Comparison of ENCODE assay signal across 10 cellular contexts in genomic region chr21:46320331-46320801, GRCh38. TPM values are rescaled to one million over a fixed set of nuclear protein-coding genes. Genes with fewer than 3 reads are reported as not detected.
DNase-seq lines count a peak whose midpoint lies in the region; ATAC-seq and TF ChIP-seq lines count a peak whose summit lies in the region.
"Had no signal": no experiment of that assay in that cellular context is flagged by ENCODE, and none has a peak within 500 bp of the region (broad histone marks: within the 10 kb centered on the region; RNA-seq: fewer than 3 reads in every experiment).

No MANE protein-coding gene starts in this region.

- H3K4me1 ChIP-seq in ACC112 (ENCODE audit: control insufficient read depth, insufficient read depth, low read length, unreplicated experiment) (peaks cover 18% of the 10 kb centered on the region), HEK293 (ENCODE audit: control insufficient read depth, insufficient read depth, low read length) (peaks cover 10% of the 10 kb centered on the region), foreskin keratinocyte (no peaks in the 10 kb centered on the region)

- H3K27ac Mint-ChIP-seq in activated T-helper 1 cell treated with anti-CD3 and anti-CD28 coated beads, Interleukin-12 subunit alpha, Interleukin-12 subunit beta, Interleukin-2, Interleukin-4 antibody, amounts not matched to agents 30 ng/mL and 10 ng/mL and 1 ng/mL, durations not matched to agents 14 hours and 24 hours and 36 hours: peak overlapping the region; percentile 29
- H3K27ac Mint-ChIP-seq in glutamatergic neuron (ENCODE audit: unreplicated experiment): no peak overlapping the region
- H3K27ac Mint-ChIP-seq: stimulated activated naive B cell treated with anti-CD40 and anti-IgM and Interleukin-4, amounts not matched to agents 10 μg/mL and 1 μg/mL and 100 μg/mL, for 72 hours had no signal

- peaks cover 8% of the 10 kb centered on the region for H3K36me3 Mint-ChIP-seq in activated T-helper 1 cell treated with anti-CD3 and anti-CD28 coated beads, Interleukin-12 subunit alpha, Interleukin-12 subunit beta, Interleukin-2, Interleukin-4 antibody, amounts not matched to agents 30 ng/mL and 10 ng/mL and 1 ng/mL, durations not matched to agents 14 hours and 24 hours and 36 hours (ENCODE audit: low read depth)
- peaks cover under 1% of the 10 kb centered on the region for H3K36me3 Mint-ChIP-seq in glutamatergic neuron (ENCODE audit: unreplicated experiment)

- H3K9me3 Mint-ChIP-seq in activated T-helper 1 cell treated with anti-CD3 and anti-CD28 coated beads, Interleukin-12 subunit alpha, Interleukin-12 subunit beta, Interleukin-2, Interleukin-4 antibody, amounts not matched to agents 30 ng/mL and 10 ng/mL and 1 ng/mL, durations not matched to agents 14 hours and 24 hours and 36 hours: no peaks in the 10 kb centered on the region
- H3K9me3 Mint-ChIP-seq in glutamatergic neuron (ENCODE audit: unreplicated experiment): peaks cover 9% of the 10 kb centered on the region
- H3K9me3 Mint-ChIP-seq: stimulated activated naive B cell treated with anti-CD40 and anti-IgM and Interleukin-4, amounts not matched to agents 10 μg/mL and 1 μg/mL and 100 μg/mL, for 72 hours had no signal

- TF ChIP-seq CTCF in HEK293 (tag by site-specific recombination; IDR thresholded peaks at IDR 0.05): no peak
- TF ChIP-seq CTCF in glutamatergic neuron (IDR thresholded peaks at IDR 0.05; ENCODE audit: partially characterized antibody, unreplicated experiment): no peak
- TF ChIP-seq CTCF in foreskin keratinocyte (conservative IDR thresholded peaks at IDR 0.05): no peak

- DNase-seq in activated T-helper 1 cell treated with anti-CD3 and anti-CD28 coated beads, Interleukin-12 subunit alpha, Interleukin-12 subunit beta, Interleukin-2, Interleukin-4 antibody, amounts not matched to agents 30 ng/mL and 10 ng/mL and 1 ng/mL, durations not matched to agents 14 hours and 24 hours and 36 hours (ENCODE audit: low spot score): no peak
- DNase-seq in glutamatergic neuron (no peak), foreskin keratinocyte (no peak)
- DNase-seq: Calu3; GOT3; NCI-H2029 treated with DMSO at 0.1 percent for 48 hours; stimulated activated naive B cell treated with anti-CD40 and anti-IgM and Interleukin-4, amounts not matched to agents 10 μg/mL and 1 μg/mL and 100 μg/mL, for 72 hours had no signal

- CTCF ChIA-PET in HEK293 (lab: Yijun Ruan, JAX): no interaction called here

- no peaks in the 10 kb centered on the region for H3K27me3 ChIP-seq in ACC112 (ENCODE audit: insufficient read depth, low read length)
- no peaks in the 10 kb centered on the region for H3K27me3 ChIP-seq in foreskin keratinocyte

- intact Hi-C loops in activated T-helper 1 cell treated with anti-CD3 and anti-CD28 coated beads, Interleukin-12 subunit alpha, Interleukin-12 subunit beta, Interleukin-2, Interleukin-4 antibody, amounts not matched to agents 30 ng/mL and 10 ng/mL and 1 ng/mL, durations not matched to agents 14 hours and 24 hours and 36 hours (cut with micrococcal nuclease): loop anchor here (10.0 kb wide), 1 partner anchor 346 kb away; no protein-coding TSS in a partner anchor

- peaks cover 30% of the 10 kb centered on the region for H3K4me1 Mint-ChIP-seq in activated T-helper 1 cell treated with anti-CD3 and anti-CD28 coated beads, Interleukin-12 subunit alpha, Interleukin-12 subunit beta, Interleukin-2, Interleukin-4 antibody, amounts not matched to agents 30 ng/mL and 10 ng/mL and 1 ng/mL, durations not matched to agents 14 hours and 24 hours and 36 hours (ENCODE audit: low read depth)
- H3K4me1 Mint-ChIP-seq in glutamatergic neuron (ENCODE audit: low read depth, unreplicated experiment): peaks cover under 1% of the 10 kb centered on the region

- no peaks in the 10 kb centered on the region for H3K9me3 ChIP-seq in HEK293 (ENCODE audit: control insufficient read depth, insufficient read depth, low read depth, low read length)

- H3K27me3 Mint-ChIP-seq in activated T-helper 1 cell treated with anti-CD3 and anti-CD28 coated beads, Interleukin-12 subunit alpha, Interleukin-12 subunit beta, Interleukin-2, Interleukin-4 antibody, amounts not matched to agents 30 ng/mL and 10 ng/mL and 1 ng/mL, durations not matched to agents 14 hours and 24 hours and 36 hours (ENCODE audit: insufficient read depth): no peaks in the 10 kb centered on the region
- peaks cover 7% of the 10 kb centered on the region for H3K27me3 Mint-ChIP-seq in glutamatergic neuron (ENCODE audit: unreplicated experiment)
- H3K27me3 Mint-ChIP-seq: stimulated activated naive B cell treated with anti-CD40 and anti-IgM and Interleukin-4, amounts not matched to agents 10 μg/mL and 1 μg/mL and 100 μg/mL, for 72 hours had no signal

- ATAC-seq in HG02970 (IDR thresholded peaks at IDR 0.05; ENCODE audit: low FRiP score, unreplicated experiment): no peak
- no peak for ATAC-seq in foreskin keratinocyte
- ATAC-seq: stimulated activated naive B cell treated with anti-CD40 and anti-IgM and Interleukin-4, amounts not matched to agents 10 μg/mL and 1 μg/mL and 100 μg/mL, for 72 hours had no signal

- H3K4me3 Mint-ChIP-seq in activated T-helper 1 cell treated with anti-CD3 and anti-CD28 coated beads, Interleukin-12 subunit alpha, Interleukin-12 subunit beta, Interleukin-2, Interleukin-4 antibody, amounts not matched to agents 30 ng/mL and 10 ng/mL and 1 ng/mL, durations not matched to agents 14 hours and 24 hours and 36 hours: peak overlapping the region; percentile 41
- no peak overlapping the region for H3K4me3 Mint-ChIP-seq in glutamatergic neuron (ENCODE audit: unreplicated experiment)
- H3K4me3 Mint-ChIP-seq: stimulated activated naive B cell treated with anti-CD40 and anti-IgM and Interleukin-4, amounts not matched to agents 10 μg/mL and 1 μg/mL and 100 μg/mL, for 72 hours had no signal

- H3K27ac ChIP-seq in ACC112 (ENCODE audit: low read depth, low read length) (no peak overlapping the region), HEK293 (ENCODE audit: extremely low read depth, low read depth, low read length) (no peak overlapping the region), foreskin keratinocyte (no peak overlapping the region)

- H3K36me3 ChIP-seq in ACC112 (ENCODE audit: insufficient read depth, low read length) (no peaks in the 10 kb centered on the region; the same call in 1 of the 2 replicates), HEK293 (ENCODE audit: control insufficient read depth in 2 of 2, insufficient read depth in 1 of 2, low read length in 2 of 2) (peaks cover 21 to 43% of the 10 kb centered on the region in 2 experiments; a peak in 2 of 3 replicates)

- H2AFZ ChIP-seq in ACC112 (ENCODE audit: low read length, unreplicated experiment): no peak overlapping the region

- peaks cover 48% of the 10 kb centered on the region for H3K79me2 ChIP-seq in ACC112 (ENCODE audit: control insufficient read depth, insufficient read depth, low read length, unreplicated experiment)

- POLR2A ChIA-PET in HEK293 (lab: Yijun Ruan, JAX): interaction anchor here (1.3 to 1.6 kb wide), 2 partner anchors 39 to 315 kb away, joined by 3 to 4 read pairs; partner anchors contain the start of gene PRMT2

- H3K4me3 ChIP-seq in ACC112 (ENCODE audit: low read depth, low read length) (peak overlapping the region; percentile 35), HEK293 (ENCODE audit: low read depth, low read length) (no peak overlapping the region)

TF ChIP-seq in HEK293, 187 proteins besides CTCF, POLR2A, EP300 and RAD21:
- TF ChIP-seq GLIS2 (tag by site-specific recombination; IDR thresholded peaks at IDR 0.05): no peak
- TF ChIP-seq ZNF600 (tag by site-specific recombination; IDR thresholded peaks at IDR 0.05): peak; percentile 92
- TF ChIP-seq, protein P1, sequence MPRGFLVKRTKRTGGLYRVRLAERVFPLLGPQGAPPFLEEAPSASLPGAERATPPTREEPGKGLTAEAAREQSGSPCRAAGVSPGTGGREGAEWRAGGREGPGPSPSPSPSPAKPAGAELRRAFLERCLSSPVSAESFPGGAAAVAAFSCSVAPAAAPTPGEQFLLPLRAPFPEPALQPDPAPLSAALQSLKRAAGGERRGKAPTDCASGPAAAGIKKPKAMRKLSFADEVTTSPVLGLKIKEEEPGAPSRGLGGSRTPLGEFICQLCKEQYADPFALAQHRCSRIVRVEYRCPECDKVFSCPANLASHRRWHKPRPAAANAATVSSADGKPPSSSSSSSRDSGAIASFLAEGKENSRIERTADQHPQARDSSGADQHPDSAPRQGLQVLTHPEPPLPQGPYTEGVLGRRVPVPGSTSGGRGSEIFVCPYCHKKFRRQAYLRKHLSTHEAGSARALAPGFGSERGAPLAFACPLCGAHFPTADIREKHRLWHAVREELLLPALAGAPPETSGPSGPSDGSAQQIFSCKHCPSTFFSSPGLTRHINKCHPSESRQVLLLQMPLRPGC (tag by site-specific recombination; IDR thresholded peaks at IDR 0.05): peak; percentile 27; the same call in 1 of the 2 replicates

RNA-seq across cellular contexts. Expression of gene C21orf58, which starts 3.3 kb away (rescaled TPM):
- total RNA-seq in activated T-helper 1 cell treated with anti-CD3 and anti-CD28 coated beads, Interleukin-12 subunit alpha, Interleukin-12 subunit beta, Interleukin-2, Interleukin-4 antibody, amounts not matched to agents 30 ng/mL and 10 ng/mL and 1 ng/mL, durations not matched to agents 14 hours and 24 hours and 36 hours: 26.7 and 26.9 TPM in 2 replicates
- total RNA-seq in glutamatergic neuron (ENCODE audit: unreplicated experiment) (9.7 TPM), foreskin keratinocyte (7.0 and 7.1 TPM in 2 replicates)
- polyA plus RNA-seq in foreskin keratinocyte: 3.3 and 3.8 TPM in 2 replicates

RNA-seq across cellular contexts. Expression of gene PCNT, which starts 3.6 kb away (rescaled TPM):
- total RNA-seq in activated T-helper 1 cell treated with anti-CD3 and anti-CD28 coated beads, Interleukin-12 subunit alpha, Interleukin-12 subunit beta, Interleukin-2, Interleukin-4 antibody, amounts not matched to agents 30 ng/mL and 10 ng/mL and 1 ng/mL, durations not matched to agents 14 hours and 24 hours and 36 hours: 58.4 and 59.7 TPM in 2 replicates
- 117 TPM for total RNA-seq in glutamatergic neuron (ENCODE audit: unreplicated experiment)
- total RNA-seq in foreskin keratinocyte: 21.9 and 25.8 TPM in 2 replicates
- polyA plus RNA-seq in foreskin keratinocyte: 7.5 and 10.0 TPM in 2 replicates

RNA-seq across cellular contexts. Expression of gene YBEY, which starts 34.2 kb away (rescaled TPM):
- 16.7 and 17.6 TPM in 2 replicates for total RNA-seq in activated T-helper 1 cell treated with anti-CD3 and anti-CD28 coated beads, Interleukin-12 subunit alpha, Interleukin-12 subunit beta, Interleukin-2, Interleukin-4 antibody, amounts not matched to agents 30 ng/mL and 10 ng/mL and 1 ng/mL, durations not matched to agents 14 hours and 24 hours and 36 hours
- total RNA-seq in glutamatergic neuron (ENCODE audit: unreplicated experiment) (19.6 TPM), foreskin keratinocyte (12.5 and 14.6 TPM in 2 replicates)
- 14.3 and 21.2 TPM in 2 replicates for polyA plus RNA-seq in foreskin keratinocyte

RNA-seq across cellular contexts. Expression of gene MCM3AP, which starts 35.0 kb away (rescaled TPM):
- total RNA-seq in activated T-helper 1 cell treated with anti-CD3 and anti-CD28 coated beads, Interleukin-12 subunit alpha, Interleukin-12 subunit beta, Interleukin-2, Interleukin-4 antibody, amounts not matched to agents 30 ng/mL and 10 ng/mL and 1 ng/mL, durations not matched to agents 14 hours and 24 hours and 36 hours: 131 and 137 TPM in 2 replicates
- total RNA-seq in glutamatergic neuron (ENCODE audit: unreplicated experiment) (121 TPM), foreskin keratinocyte (67.8 and 69.6 TPM in 2 replicates)
- 27.7 and 28.2 TPM in 2 replicates for polyA plus RNA-seq in foreskin keratinocyte
